ENCODE assay signal across 8 cellular contexts in genomic region chr17:80195671-80196529, GRCh38. TPM values are rescaled to one million over a fixed set of nuclear protein-coding genes. Genes with fewer than 3 reads are reported as not detected.
DNase-seq lines count a peak whose midpoint lies in the region; ATAC-seq and TF ChIP-seq lines count a peak whose summit lies in the region.

No MANE protein-coding gene starts in this region.

- H3K27ac Mint-ChIP-seq in CD4-positive, CD25-positive, alpha-beta regulatory T cell = peak overlapping the region; percentile 26 to 65 (median 45)

- H3K27me3 Mint-ChIP-seq in CD4-positive, CD25-positive, alpha-beta regulatory T cell = peaks cover 4% of the 10 kb centered on the region

- peak in 1 of 2 donors; percentile 48 for ATAC-seq in CD4-positive, CD25-positive, alpha-beta regulatory T cell (ENCODE audit: low read depth in 2 of 2)
- ATAC-seq in HG02571 (IDR thresholded peaks at IDR 0.05; ENCODE audit: unreplicated experiment) (no peak), GM18498 (IDR thresholded peaks at IDR 0.05; ENCODE audit: unreplicated experiment) (no peak)

- no peak overlapping the region for H3K4me3 Mint-ChIP-seq in CD4-positive, CD25-positive, alpha-beta regulatory T cell

- no peaks in the 10 kb centered on the region for H3K36me3 ChIP-seq in CD4-positive, CD25-positive, alpha-beta regulatory T cell (ENCODE audit: control insufficient read depth, insufficient read depth, low read length)
- H3K36me3 ChIP-seq in fibroblast of lung (ENCODE audit: control insufficient read depth, insufficient read depth, low read length) = no peaks in the 10 kb centered on the region

- no peaks in the 10 kb centered on the region for H3K36me3 Mint-ChIP-seq in CD4-positive, CD25-positive, alpha-beta regulatory T cell

- no peak overlapping the region for H3K4me2 ChIP-seq in fibroblast of lung (ENCODE audit: extremely low read depth, insufficient read depth, low read length)

- H3K9me3 Mint-ChIP-seq in CD4-positive, CD25-positive, alpha-beta regulatory T cell = peaks cover 0 to 2% (median 0%) of the 10 kb centered on the region in 7 donors

- H3K27me3 ChIP-seq in CD4-positive, CD25-positive, alpha-beta regulatory T cell (ENCODE audit: control insufficient read depth, insufficient read depth, low read length) = no peaks in the 10 kb centered on the region
- no peaks in the 10 kb centered on the region for H3K27me3 ChIP-seq in fibroblast of lung (ENCODE audit: control insufficient read depth, insufficient read depth, low read length)

- H3K79me2 ChIP-seq in fibroblast of lung (ENCODE audit: control insufficient read depth, insufficient read depth, low read length) = no peaks in the 10 kb centered on the region

- peaks cover 0 to 5% (median 1%) of the 10 kb centered on the region in 4 donors for H3K4me1 Mint-ChIP-seq in CD4-positive, CD25-positive, alpha-beta regulatory T cell

- no peaks in the 10 kb centered on the region for H3K9me3 ChIP-seq in CD4-positive, CD25-positive, alpha-beta regulatory T cell (ENCODE audit: control insufficient read depth in 2 of 2, low read length in 2 of 2)
- no peaks in the 10 kb centered on the region for H3K9me3 ChIP-seq in fibroblast of lung (ENCODE audit: control insufficient read depth, insufficient read depth, low read depth, low read length)

- no peak overlapping the region for H3K4me3 ChIP-seq in CD4-positive, CD25-positive, alpha-beta regulatory T cell (ENCODE audit: low read depth, low read length)
- H3K4me3 ChIP-seq in fibroblast of lung (replicated peaks in 1 of 4; ENCODE audit: control extremely low read depth in 1 of 4, insufficient read depth in 1 of 4, low read depth in 3 of 4, low read length in 4 of 4) = no peak overlapping the region

- H2AFZ ChIP-seq in fibroblast of lung (ENCODE audit: low read length) = no peak overlapping the region

- TF ChIP-seq CTCF in fibroblast of lung (conservative IDR thresholded peaks at IDR 0.05 in 1 of 2, IDR thresholded peaks at IDR 0.05 in 1 of 2; ENCODE audit: low read depth in 1 of 2, low read length in 2 of 2) = peak; percentile 81 to 87

- peak; percentile 41 to 56 (median 49) for DNase-seq in CD4-positive, CD25-positive, alpha-beta regulatory T cell
- DNase-seq in Kasumi-1 (lab: John Stamatoyannopoulos, UW) (peak; percentile 22 to 24), fibroblast of lung (ENCODE audit: low read depth in 2 of 2) (no peak), NCI-H510A (lab: John Stamatoyannopoulos, UW) (no peak)
- DNase-seq in activated CD8-positive, alpha-beta memory T cell treated with anti-CD3 and anti-CD28 coated beads, Interleukin-2, amount 50 U/mL, for 48 hours = peak; percentile 86
- DNase-seq in stimulated activated CD4-positive, alpha-beta T cell treated with anti-CD3 and anti-CD28 coated beads, Interleukin-2, amount 100 ng/mL, for 24 hours = peak; percentile 62 to 72

- H3K27ac ChIP-seq in CD4-positive, CD25-positive, alpha-beta regulatory T cell (ENCODE audit: insufficient read depth, low read length, poor library complexity, severe bottlenecking) = no peak overlapping the region
- no peak overlapping the region for H3K27ac ChIP-seq in fibroblast of lung (ENCODE audit: insufficient read depth, low read length)

- no peaks in the 10 kb centered on the region for H3K4me1 ChIP-seq in CD4-positive, CD25-positive, alpha-beta regulatory T cell (ENCODE audit: control insufficient read depth, insufficient read depth, low read length, poor library complexity, severe bottlenecking)
- H3K4me1 ChIP-seq in fibroblast of lung (ENCODE audit: control insufficient read depth, extremely low read depth, insufficient read depth, low read length) = no peaks in the 10 kb centered on the region

- no peak overlapping the region for H3K9ac ChIP-seq in fibroblast of lung (ENCODE audit: insufficient read depth, low read length)

- no peaks in the 10 kb centered on the region for H4K20me1 ChIP-seq in fibroblast of lung (ENCODE audit: control insufficient read depth, extremely low read depth, insufficient read depth, low read length)

RNA-seq across cellular contexts. Expression of gene SGSH, which starts 24.2 kb away (rescaled TPM):
- 138 TPM for total RNA-seq in CD4-positive, CD25-positive, alpha-beta regulatory T cell
- polyA plus RNA-seq in CD4-positive, CD25-positive, alpha-beta regulatory T cell = 10 to 100 TPM; 43.8 to 48.4 (median 46.7) TPM
- 12.1 and 26.9 TPM in 2 replicates for total RNA-seq in fibroblast of lung
- polyA plus RNA-seq in fibroblast of lung = 57.2 and 70.7 TPM in 2 replicates
- 40.5 and 55.2 TPM in 2 replicates for polyA plus RNA-seq in fibroblast of lung (2012)
- 114 and 187 TPM in 2 replicates for polyA minus RNA-seq in fibroblast of lung (ENCODE audit: low replicate concordance)

RNA-seq across cellular contexts. Expression of gene SLC26A11, which starts 24.3 kb away (rescaled TPM):
- 75.9 TPM for total RNA-seq in CD4-positive, CD25-positive, alpha-beta regulatory T cell
- polyA plus RNA-seq in CD4-positive, CD25-positive, alpha-beta regulatory T cell = 10 to 100 TPM in 1 of 4 donors, 1 to 10 TPM in 3; 7.7 to 10.2 (median 8.1) TPM
- 8.2 and 19.3 TPM in 2 replicates for total RNA-seq in fibroblast of lung
- polyA plus RNA-seq in fibroblast of lung = 5.8 and 6.5 TPM in 2 replicates
- polyA plus RNA-seq in fibroblast of lung (2012) = 6.7 and 10.5 TPM in 2 replicates
- 11.0 and 11.6 TPM in 2 replicates for polyA minus RNA-seq in fibroblast of lung (ENCODE audit: low replicate concordance)

RNA-seq across cellular contexts. Expression of gene CARD14, which starts 26.1 kb away (rescaled TPM):
- total RNA-seq in CD4-positive, CD25-positive, alpha-beta regulatory T cell = not detected
- under 1 TPM in 2 of 4 donors, not detected in 2; 0.12 to 0.48 TPM for polyA plus RNA-seq in CD4-positive, CD25-positive, alpha-beta regulatory T cell
- 0.17 and 0.26 TPM in 2 replicates for total RNA-seq in fibroblast of lung
- 0.06 TPM in 1 of 2 replicates, not detected in the other for polyA plus RNA-seq in fibroblast of lung
- polyA plus RNA-seq in fibroblast of lung (2012) = 0.13 and 0.17 TPM in 2 replicates
- polyA minus RNA-seq in fibroblast of lung (ENCODE audit: low replicate concordance) = 0.15 TPM in 1 of 2 replicates, not detected in the other

RNA-seq across cellular contexts. Expression of gene EIF4A3, which starts 49.0 kb away (rescaled TPM):
- total RNA-seq in CD4-positive, CD25-positive, alpha-beta regulatory T cell = 117 TPM
- polyA plus RNA-seq in CD4-positive, CD25-positive, alpha-beta regulatory T cell = 100 to 1,000 TPM in 2 of 4 donors, 10 to 100 TPM in 2; 91.7 to 122 (median 104) TPM
- total RNA-seq in fibroblast of lung = 73.2 and 85.0 TPM in 2 replicates
- polyA plus RNA-seq in fibroblast of lung = 110 and 143 TPM in 2 replicates
- 85.6 and 103 TPM in 2 replicates for polyA plus RNA-seq in fibroblast of lung (2012)
- 48.1 and 48.6 TPM in 2 replicates for polyA minus RNA-seq in fibroblast of lung (ENCODE audit: low replicate concordance)

Comparison
In these comparisons a context has a peak if more than half of its experiments do, and no peak if none do; other contexts are left out.
1. DNase-seq: peak in CD4-positive, CD25-positive, alpha-beta regulatory T cell (3 of 3), Kasumi-1 (2 of 2), activated CD8-positive, alpha-beta memory T cell treated with anti-CD3 and anti-CD28 coated beads, Interleukin-2, amount 50 U/mL, for 48 hours (single experiment) and stimulated activated CD4-positive, alpha-beta T cell treated with anti-CD3 and anti-CD28 coated beads, Interleukin-2, amount 100 ng/mL, for 24 hours (2 of 2); none in fibroblast of lung (0 of 2) and NCI-H510A (single experiment).